In genomic region chr16:30070490-30070889, GRCh38 we compare ENCODE assay signal across 10 cellular contexts. TPM values are rescaled to one million over a fixed set of nuclear protein-coding genes. Genes with fewer than 3 reads are reported as not detected.
DNase-seq lines count a peak whose midpoint lies in the region; ATAC-seq, FAIRE-seq and TF ChIP-seq lines count a peak whose summit lies in the region.
"Had no signal": no experiment of that assay in that cellular context is flagged by ENCODE, and none has a peak within 500 bp of the region (broad histone marks: within the 10 kb centered on the region; RNA-seq: fewer than 3 reads in every experiment).

No MANE protein-coding gene starts in this region.

- H3K27ac ChIP-seq in Panc1 (ENCODE audit: low read length) = peak overlapping the region; percentile 68
- peak overlapping the region; percentile 42; the same call in 2 of the 3 replicates for H3K27ac ChIP-seq in K562 (ENCODE audit: extremely low read depth, low read depth, low read length)
- H3K27ac ChIP-seq in gastrocnemius medialis = peak overlapping the region; percentile 97 to 100 (median 100)

- peak overlapping the region; percentile 79; the same call in 1 of the 2 replicates for H3K4me2 ChIP-seq in K562 (ENCODE audit: insufficient read depth, low read length)

- H3K4me3 ChIP-seq in Panc1 (ENCODE audit: low read depth in 2 of 2, low read length in 2 of 2) = peak overlapping the region in 1 of 2 experiments; percentile 31; a peak in 1 of 4 replicates
- peak overlapping the region; percentile 32; the same call in 1 of the 2 replicates for H3K4me3 ChIP-seq in K562
- H3K4me3 ChIP-seq in gastrocnemius medialis = no peak overlapping the region

- 0 out of 2 replicates have a peak, but pooled peaks have one; percentile 18 for TF ChIP-seq POLR2A in K562 (conservative IDR thresholded peaks at IDR 0.05)
- TF ChIP-seq POLR2A in gastrocnemius medialis (IDR thresholded peaks at IDR 0.05) = no peak

- no peak overlapping the region for H2AFZ ChIP-seq in K562 (ENCODE audit: low read depth, low read length)

- BruUV-seq in Panc1 (replicated peaks; lab: Mats Ljungman, UMichigan) (no TSS peak), K562 (replicated peaks; lab: Mats Ljungman, UMichigan) (no TSS peak)

- CTCF ChIA-PET in Panc1 (lab: Charles Lee) (no interaction called here), K562 (lab: Yijun Ruan, JAX; ENCODE audit: low intra/inter-chr PET ratio) (no interaction called here)

- DNase-seq in Panc1 (ENCODE audit: low read depth, low spot score) (no peak), K562 (ENCODE audit: extremely low read depth in 1 of 4, low spot score in 3 of 4) (no peak), gastrocnemius medialis (no peak), KBM-7 (no peak), AML-193 (lab: John Stamatoyannopoulos, UW) (no peak)
- DNase-seq: effector CD4-positive, alpha-beta T cell; NCI-H1436 treated with DMSO at 0.1 percent for 48 hours had no signal

- in situ Hi-C loops in Panc1 (cut with HindIII; ENCODE audit: low pct_unique_long_range_greater_than_20kb, low sequenced_read_pairs) = no loop called here
- in situ Hi-C loops in K562 (cut with MboI) = no loop called here
- in situ Hi-C loops in gastrocnemius medialis (cut with MboI; ENCODE audit: low sequenced_read_pairs in 4 of 4) = loop anchor here in 2 of 4 donors (25.0 kb wide), 2 partner anchors 292 to 342 kb away; partner anchors contain the start of genes CD2BP2 (in 1 of the 2), MYL11 (in 1 of the 2), TBC1D10B (in 1 of the 2) and ZNF771 (in 1 of the 2)
- in situ Hi-C loops in KBM-7 (cut with MboI; ENCODE audit: low pct_unique_long_range_greater_than_20kb, low sequenced_read_pairs) = no loop called here

- POLR2A ChIA-PET in Panc1 (lab: Charles Lee) = interaction anchor here (0.7 kb wide), 1 partner anchor 87 kb away, joined by 3 read pairs; no protein-coding TSS in a partner anchor
- POLR2A ChIA-PET in K562 (lab: Yijun Ruan, JAX) = interaction anchor here (1.9 kb wide), 1 partner anchor 21 kb away, joined by 9 read pairs; the partner anchor contains the start of gene TBX6

- peaks cover 51% of the 10 kb centered on the region for H4K20me1 ChIP-seq in K562 (replicated peaks; ENCODE audit: control insufficient read depth, insufficient read depth, low read length)

- no peak for TF ChIP-seq RAD21 in K562 (CRISPR knock-in tag; conservative IDR thresholded peaks at IDR 0.05 in 1 of 2, IDR thresholded peaks at IDR 0.05 in 1 of 2)

- TF ChIP-seq EP300 in K562 (IDR thresholded peaks at IDR 0.05; ENCODE audit: low read length) = no peak

- ATAC-seq in Panc1 (no peak), K562 (no peak), gastrocnemius medialis (no peak), GM21717 (IDR thresholded peaks at IDR 0.05; ENCODE audit: unreplicated experiment) (no peak)

- FAIRE-seq in K562 (lab: Jason Lieb, UNC) = no peak
- FAIRE-seq: TTC549 had no signal

- peaks cover 58% of the 10 kb centered on the region for H3K79me2 ChIP-seq in K562 (ENCODE audit: control insufficient read depth, insufficient read depth, low read length)

- H3K36me3 ChIP-seq in Panc1 (ENCODE audit: control insufficient read depth, insufficient read depth, low read length) = peaks cover 35% of the 10 kb centered on the region
- peaks cover 64% of the 10 kb centered on the region for H3K36me3 ChIP-seq in K562 (ENCODE audit: control insufficient read depth, insufficient read depth, low read length)
- peaks cover 0 to 66% of the 10 kb centered on the region in 2 donors for H3K36me3 ChIP-seq in gastrocnemius medialis

- H3K9ac ChIP-seq in K562 (ENCODE audit: insufficient read depth in 1 of 2, low read depth in 2 of 2, low read length in 2 of 2) = peak overlapping the region; percentile 86 to 93; a peak in 2 of 4 replicates

- H3K9me1 ChIP-seq in K562 (ENCODE audit: control insufficient read depth, insufficient read depth, low read length) = peaks cover 17% of the 10 kb centered on the region

- intact Hi-C loops in Panc1 (cut with micrococcal nuclease; ENCODE audit: unreplicated experiment) = no loop called here
- intact Hi-C loops in K562 (cut with micrococcal nuclease) = no loop called here
- intact Hi-C loops in gastrocnemius medialis (cut with DNase I; ENCODE audit: low total_unique reads) = no loop called here

- H3K4me1 ChIP-seq in Panc1 (ENCODE audit: control insufficient read depth, insufficient read depth, low read length) (peaks cover 30% of the 10 kb centered on the region), K562 (replicated peaks in 1 of 2; ENCODE audit: control insufficient read depth in 2 of 2, insufficient read depth in 2 of 2, low read length in 2 of 2) (peaks cover 42 to 49% of the 10 kb centered on the region in 2 experiments), gastrocnemius medialis (peaks cover 36 to 42% of the 10 kb centered on the region in 2 donors)

- H3K9me3 ChIP-seq in Panc1 (ENCODE audit: control insufficient read depth, insufficient read depth, low read depth, low read length) (no peaks in the 10 kb centered on the region), K562 (replicated peaks; ENCODE audit: control insufficient read depth, insufficient read depth, low read depth, low read length) (no peaks in the 10 kb centered on the region), gastrocnemius medialis (no peaks in the 10 kb centered on the region)

- TF ChIP-seq CTCF in Panc1 (IDR thresholded peaks at IDR 0.05) (no peak), K562 (IDR thresholded peaks at IDR 0.05 in 2 of 3, conservative IDR thresholded peaks at IDR 0.05 in 1 of 3; ENCODE audit: insufficient read depth in 2 of 3, low read depth in 1 of 3, low read length in 3 of 3) (no peak), gastrocnemius medialis (IDR thresholded peaks at IDR 0.05 in 4 of 5, conservative IDR thresholded peaks at IDR 0.05 in 1 of 5) (no peak)

- H3K27me3 ChIP-seq in Panc1 (ENCODE audit: control insufficient read depth, insufficient read depth, low read length) (no peaks in the 10 kb centered on the region), K562 (ENCODE audit: control insufficient read depth in 2 of 2, insufficient read depth in 2 of 2, low read length in 2 of 2) (no peaks in the 10 kb centered on the region), gastrocnemius medialis (no peaks in the 10 kb centered on the region)

RNA-seq across cellular contexts. Expression of gene ALDOA, which starts 4.9 kb away (rescaled TPM):
- total RNA-seq in Panc1 (2021; ENCODE audit: unreplicated experiment) (2,516 TPM), K562 (2014; rRNA removed) (1,524 and 2,127 TPM in 2 replicates), K562 (2014; rRNA removed; fragmentation: Illumina TruSeq; extraction: Trizol) (349 and 485 TPM in 2 replicates), K562 (2015; rRNA removed; fragmentation: Illumina TruSeq; extraction: Trizol) (1,293 TPM in 2 replicates), K562 (2021) (2,182 and 2,224 TPM in 2 replicates), gastrocnemius medialis (over 10,000 TPM in 1 of 4 donors, 1,000 to 10,000 TPM in 3; 6,096 to 10,805 (median 7,093) TPM)
- polyA plus RNA-seq in Panc1 (2012; ENCODE audit: insufficient read length) = 4,980 TPM
- total RNA-seq in K562 (2011; cell fraction: chromatin; rRNA removed; ENCODE audit: low replicate concordance) = 353 and 782 TPM in 2 replicates
- total RNA-seq in K562 (2011; cell fraction: nucleolus; rRNA removed) = 1,073 and 1,081 TPM in 2 replicates
- total RNA-seq in K562 (2011; cell fraction: nucleoplasm; rRNA removed) = 670 and 734 TPM in 2 replicates
- polyA plus RNA-seq in K562 (2011; rRNA removed) (1,608 and 2,690 TPM in 2 replicates), K562 (2014; fragmentation: Illumina TruSeq; extraction: Trizol) (1,472 and 2,010 TPM in 2 replicates), K562 (2014; fragmentation: Nextera tagmentation; extraction: Ambion mirVana) (100 to 1,000 TPM; 311 to 650 TPM), K562 (2014; rRNA removed) (1,079 and 1,272 TPM in 2 replicates)
- polyA plus RNA-seq in K562 (2011; cell fraction: cytosol; rRNA removed) = 3,531 and 4,006 TPM in 2 replicates
- polyA plus RNA-seq in K562 (2011; cell fraction: nucleus; rRNA removed) = 1,789 and 1,816 TPM in 2 replicates
- polyA plus RNA-seq in K562 (2012) = 2,117 and 3,116 TPM in 2 replicates
- 1,182 and 1,195 TPM in 2 replicates for polyA minus RNA-seq in K562 (2011; rRNA and poly(A)+ RNA removed)
- 2,149 and 3,513 TPM in 2 replicates for polyA minus RNA-seq in K562 (2011; cell fraction: cytosol; rRNA and poly(A)+ RNA removed)
- 407 and 747 TPM in 2 replicates for polyA minus RNA-seq in K562 (2011; cell fraction: nucleus; rRNA and poly(A)+ RNA removed)

RNA-seq across cellular contexts. Expression of gene PPP4C, which starts 5.3 kb away (rescaled TPM):
- total RNA-seq in Panc1 (2021; ENCODE audit: unreplicated experiment) (186 TPM), K562 (2014; rRNA removed) (131 and 171 TPM in 2 replicates), K562 (2014; rRNA removed; fragmentation: Illumina TruSeq; extraction: Trizol) (38.9 and 59.9 TPM in 2 replicates), K562 (2015; rRNA removed; fragmentation: Illumina TruSeq; extraction: Trizol) (107 and 115 TPM in 2 replicates), K562 (2021) (158 TPM in 2 replicates), gastrocnemius medialis (10 to 100 TPM; 23.8 to 64.3 (median 44.7) TPM)
- 309 TPM for polyA plus RNA-seq in Panc1 (2012; ENCODE audit: insufficient read length)
- total RNA-seq in K562 (2011; cell fraction: chromatin; rRNA removed; ENCODE audit: low replicate concordance) = 46.3 and 109 TPM in 2 replicates
- total RNA-seq in K562 (2011; cell fraction: nucleolus; rRNA removed) = 90.3 and 97.7 TPM in 2 replicates
- 76.9 and 90.5 TPM in 2 replicates for total RNA-seq in K562 (2011; cell fraction: nucleoplasm; rRNA removed)
- polyA plus RNA-seq in K562 (2011; rRNA removed) (153 and 187 TPM in 2 replicates), K562 (2014; fragmentation: Illumina TruSeq; extraction: Trizol) (138 and 157 TPM in 2 replicates), K562 (2014; fragmentation: Nextera tagmentation; extraction: Ambion mirVana) (10 to 100 TPM in 1 of 2 experiments, 1 to 10 TPM in 1; 3.5 to 10.7 TPM), K562 (2014; rRNA removed) (183 TPM in 2 replicates)
- 311 and 402 TPM in 2 replicates for polyA plus RNA-seq in K562 (2011; cell fraction: cytosol; rRNA removed)
- polyA plus RNA-seq in K562 (2011; cell fraction: nucleus; rRNA removed) = 149 and 168 TPM in 2 replicates
- polyA plus RNA-seq in K562 (2012) = 161 and 166 TPM in 2 replicates
- polyA minus RNA-seq in K562 (2011; rRNA and poly(A)+ RNA removed) = 162 and 295 TPM in 2 replicates
- 136 and 139 TPM in 2 replicates for polyA minus RNA-seq in K562 (2011; cell fraction: cytosol; rRNA and poly(A)+ RNA removed)
- 23.2 and 36.2 TPM in 2 replicates for polyA minus RNA-seq in K562 (2011; cell fraction: nucleus; rRNA and poly(A)+ RNA removed)

RNA-seq across cellular contexts. Expression of gene TBX6, which starts 21.2 kb away (rescaled TPM):
- 0.46 TPM for total RNA-seq in Panc1 (2021; ENCODE audit: unreplicated experiment)
- polyA plus RNA-seq in Panc1 (2012; ENCODE audit: insufficient read length) = 0.97 TPM
- 0.55 and 0.69 TPM in 2 replicates for total RNA-seq in K562 (2011; cell fraction: chromatin; rRNA removed; ENCODE audit: low replicate concordance)
- 1.1 and 1.2 TPM in 2 replicates for total RNA-seq in K562 (2011; cell fraction: nucleolus; rRNA removed)
- total RNA-seq in K562 (2011; cell fraction: nucleoplasm; rRNA removed) = 0.73 and 1.1 TPM in 2 replicates
- 0.09 and 0.73 TPM in 2 replicates for total RNA-seq in K562 (2014; rRNA removed)
- 0.11 TPM in 1 of 2 replicates, not detected in the other for total RNA-seq in K562 (2014; rRNA removed; fragmentation: Illumina TruSeq; extraction: Trizol)
- total RNA-seq in K562 (2015; rRNA removed; fragmentation: Illumina TruSeq; extraction: Trizol) = 0.07 and 0.23 TPM in 2 replicates
- total RNA-seq in K562 (2021) = 0.18 and 0.51 TPM in 2 replicates
- 0.07 and 0.16 TPM in 2 replicates for polyA plus RNA-seq in K562 (2011; rRNA removed)
- polyA plus RNA-seq in K562 (2011; cell fraction: cytosol; rRNA removed) = 0.10 and 0.18 TPM in 2 replicates
- polyA plus RNA-seq in K562 (2011; cell fraction: nucleus; rRNA removed) = 0.88 and 0.97 TPM in 2 replicates
- polyA plus RNA-seq in K562 (2012) = 0.22 and 0.51 TPM in 2 replicates
- 0.30 and 0.31 TPM in 2 replicates for polyA plus RNA-seq in K562 (2014; fragmentation: Illumina TruSeq; extraction: Trizol)
- not detected for polyA plus RNA-seq in K562 (2014; fragmentation: Nextera tagmentation; extraction: Ambion mirVana)
- 0.51 and 0.58 TPM in 2 replicates for polyA plus RNA-seq in K562 (2014; rRNA removed)
- not detected in 2 replicates for polyA minus RNA-seq in K562 (2011; rRNA and poly(A)+ RNA removed)
- not detected in 2 replicates for polyA minus RNA-seq in K562 (2011; cell fraction: cytosol; rRNA and poly(A)+ RNA removed)
- polyA minus RNA-seq in K562 (2011; cell fraction: nucleus; rRNA and poly(A)+ RNA removed) = 0.22 and 0.54 TPM in 2 replicates
- under 1 TPM; 0.29 to 0.92 (median 0.67) TPM for total RNA-seq in gastrocnemius medialis

RNA-seq across cellular contexts. Expression of gene YPEL3, which starts 25.5 kb away (rescaled TPM):
- 0.69 TPM for total RNA-seq in Panc1 (2021; ENCODE audit: unreplicated experiment)
- 1.1 TPM for polyA plus RNA-seq in Panc1 (2012; ENCODE audit: insufficient read length)
- 14.3 and 26.4 TPM in 2 replicates for total RNA-seq in K562 (2011; cell fraction: chromatin; rRNA removed; ENCODE audit: low replicate concordance)
- total RNA-seq in K562 (2011; cell fraction: nucleolus; rRNA removed) = 14.2 and 18.0 TPM in 2 replicates
- total RNA-seq in K562 (2011; cell fraction: nucleoplasm; rRNA removed) = 21.4 and 28.6 TPM in 2 replicates
- 3.0 and 4.6 TPM in 2 replicates for total RNA-seq in K562 (2014; rRNA removed)
- total RNA-seq in K562 (2014; rRNA removed; fragmentation: Illumina TruSeq; extraction: Trizol) = 1.0 and 1.8 TPM in 2 replicates
- 1.1 and 1.3 TPM in 2 replicates for total RNA-seq in K562 (2015; rRNA removed; fragmentation: Illumina TruSeq; extraction: Trizol)
- 5.7 and 6.7 TPM in 2 replicates for total RNA-seq in K562 (2021)
- 3.9 and 6.8 TPM in 2 replicates for polyA plus RNA-seq in K562 (2011; rRNA removed)
- polyA plus RNA-seq in K562 (2011; cell fraction: cytosol; rRNA removed) = 7.5 and 14.0 TPM in 2 replicates
- polyA plus RNA-seq in K562 (2011; cell fraction: nucleus; rRNA removed) = 18.2 and 22.9 TPM in 2 replicates
- 12.5 and 45.8 TPM in 2 replicates for polyA plus RNA-seq in K562 (2012)
- polyA plus RNA-seq in K562 (2014; fragmentation: Illumina TruSeq; extraction: Trizol) = 2.9 and 4.4 TPM in 2 replicates
- polyA plus RNA-seq in K562 (2014; fragmentation: Nextera tagmentation; extraction: Ambion mirVana) = under 1 TPM; 0.41 to 0.42 TPM
- 8.6 and 15.0 TPM in 2 replicates for polyA plus RNA-seq in K562 (2014; rRNA removed)
- 1.0 and 1.5 TPM in 2 replicates for polyA minus RNA-seq in K562 (2011; rRNA and poly(A)+ RNA removed)
- polyA minus RNA-seq in K562 (2011; cell fraction: cytosol; rRNA and poly(A)+ RNA removed) = 1.8 and 2.3 TPM in 2 replicates
- polyA minus RNA-seq in K562 (2011; cell fraction: nucleus; rRNA and poly(A)+ RNA removed) = 2.4 and 4.3 TPM in 2 replicates
- total RNA-seq in gastrocnemius medialis = 100 to 1,000 TPM in 3 of 4 donors, 10 to 100 TPM in 1; 97.2 to 197 (median 154) TPM

RNA-seq across cellular contexts. Expression of gene TLCD3B, which starts 39.4 kb away (rescaled TPM):
- total RNA-seq in Panc1 (2021; ENCODE audit: unreplicated experiment) = 3.5 TPM
- polyA plus RNA-seq in Panc1 (2012; ENCODE audit: insufficient read length) = 4.2 TPM
- 0.35 and 1.1 TPM in 2 replicates for total RNA-seq in K562 (2011; cell fraction: chromatin; rRNA removed; ENCODE audit: low replicate concordance)
- total RNA-seq in K562 (2011; cell fraction: nucleolus; rRNA removed) = 0.67 and 0.92 TPM in 2 replicates
- total RNA-seq in K562 (2011; cell fraction: nucleoplasm; rRNA removed) = 0.66 and 0.76 TPM in 2 replicates
- 0.08 and 0.23 TPM in 2 replicates for total RNA-seq in K562 (2014; rRNA removed)
- total RNA-seq in K562 (2014; rRNA removed; fragmentation: Illumina TruSeq; extraction: Trizol) = not detected in 2 replicates
- 0.19 TPM in 1 of 2 replicates, not detected in the other for total RNA-seq in K562 (2015; rRNA removed; fragmentation: Illumina TruSeq; extraction: Trizol)
- total RNA-seq in K562 (2021) = 0.20 and 0.22 TPM in 2 replicates
- 0.10 and 0.84 TPM in 2 replicates for polyA plus RNA-seq in K562 (2011; rRNA removed)
- 0.30 and 0.63 TPM in 2 replicates for polyA plus RNA-seq in K562 (2011; cell fraction: cytosol; rRNA removed)
- 1.3 and 1.8 TPM in 2 replicates for polyA plus RNA-seq in K562 (2011; cell fraction: nucleus; rRNA removed)
- 0.40 and 1.6 TPM in 2 replicates for polyA plus RNA-seq in K562 (2012)
- 0.47 and 0.52 TPM in 2 replicates for polyA plus RNA-seq in K562 (2014; fragmentation: Illumina TruSeq; extraction: Trizol)
- not detected for polyA plus RNA-seq in K562 (2014; fragmentation: Nextera tagmentation; extraction: Ambion mirVana)
- 0.24 and 0.43 TPM in 2 replicates for polyA plus RNA-seq in K562 (2014; rRNA removed)
- polyA minus RNA-seq in K562 (2011; rRNA and poly(A)+ RNA removed) = 0.33 TPM in 1 of 2 replicates, not detected in the other
- not detected in 2 replicates for polyA minus RNA-seq in K562 (2011; cell fraction: cytosol; rRNA and poly(A)+ RNA removed)
- polyA minus RNA-seq in K562 (2011; cell fraction: nucleus; rRNA and poly(A)+ RNA removed) = 0.13 and 0.22 TPM in 2 replicates
- under 1 TPM in 1 of 4 donors, not detected in 3; 0.27 TPM for total RNA-seq in gastrocnemius medialis
- total RNA-seq: subcutaneous adipose tissue had no signal

Comparison
In these comparisons a context has a peak if more than half of its experiments do, and no peak if none do; other contexts are left out.
1. H3K27ac ChIP-seq: peak in every context shown above with its lines; median percentile 100 in gastrocnemius medialis; 68 in Panc1; 42 in K562.